8 cellular contexts compared by ENCODE assay signal in the genomic region with DNA sequence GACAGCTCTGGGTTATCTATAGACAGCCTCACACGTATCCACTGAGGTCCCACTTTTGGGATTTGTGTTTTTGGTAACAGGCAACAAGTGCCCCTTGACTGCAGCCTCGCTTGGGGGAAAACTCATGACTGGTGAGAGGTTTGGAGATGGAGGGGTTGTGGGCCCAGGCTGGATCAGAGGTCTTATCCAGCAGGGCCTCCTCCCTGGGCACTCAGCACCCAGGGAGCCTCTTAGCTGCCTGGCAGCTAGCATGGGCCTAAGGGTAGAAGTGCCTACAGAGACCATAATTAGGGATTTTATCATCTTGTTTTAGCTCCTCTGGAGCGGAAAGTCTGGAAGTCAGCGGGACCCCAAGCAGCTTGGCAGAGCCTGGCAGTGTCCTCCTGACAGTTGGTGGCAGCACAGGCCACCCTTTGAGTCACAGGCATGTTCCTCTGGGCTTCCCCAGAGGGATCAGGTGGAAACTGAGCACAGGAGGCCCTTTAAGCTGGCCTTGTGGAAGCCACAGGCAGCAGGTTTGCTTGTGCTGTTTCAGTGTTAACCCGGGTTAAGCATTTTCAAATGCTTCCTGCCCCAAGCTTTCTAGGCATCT.
DNase-seq lines count a peak whose midpoint lies in the region; ATAC-seq, FAIRE-seq and TF ChIP-seq lines count a peak whose summit lies in the region.

No MANE protein-coding gene starts in this region.

- H3K9me3 Mint-ChIP-seq in progenitor cell of endocrine pancreas (ENCODE audit: low read depth), result no peaks in the 10 kb centered on the region

- ATAC-seq in HG03097 (IDR thresholded peaks at IDR 0.05; ENCODE audit: low FRiP score, unreplicated experiment), result peak; percentile 88

- peaks cover 7% of the 10 kb centered on the region for H3K27me3 Mint-ChIP-seq in progenitor cell of endocrine pancreas

- DNase-seq in D721Med (ENCODE audit: insufficient read length, low spot score) (no peak), GM19238 (ENCODE audit: insufficient read length, low spot score) (peak; percentile 35), NCI-H82 (lab: John Stamatoyannopoulos, UW) (peak; percentile 70), erythroblast (lab: John Stamatoyannopoulos, UW) (peak; percentile 12 to 14), progenitor cell of endocrine pancreas (ENCODE audit: low spot score, unreplicated experiment) (no peak), coronary artery (ENCODE audit: low spot score) (no peak), KG1 (lab: John Stamatoyannopoulos, UW) (no peak)

- H3K27ac ChIP-seq in coronary artery, result no peak overlapping the region

- no peak for FAIRE-seq in D721Med (lab: Jason Lieb, UNC)

- no peak overlapping the region for H3K27ac Mint-ChIP-seq in progenitor cell of endocrine pancreas

- H3K4me3 Mint-ChIP-seq in progenitor cell of endocrine pancreas (ENCODE audit: low read depth), result no peak overlapping the region

- TF ChIP-seq CTCF in D721Med (IDR thresholded peaks at IDR 0.05; ENCODE audit: insufficient read depth, missing control alignments), result peak; percentile 47
- TF ChIP-seq CTCF in progenitor cell of endocrine pancreas (IDR thresholded peaks at IDR 0.05; ENCODE audit: unreplicated experiment), result peak; percentile 34
- TF ChIP-seq CTCF in coronary artery (IDR thresholded peaks at IDR 0.05), result no peak

- H3K4me3 ChIP-seq in coronary artery, result no peak overlapping the region

- no peak for TF ChIP-seq POLR2A in erythroblast (IDR thresholded peaks at IDR 0.05; ENCODE audit: low read length)

- H3K36me3 Mint-ChIP-seq in progenitor cell of endocrine pancreas (ENCODE audit: insufficient read depth), result no peaks in the 10 kb centered on the region

- no peaks in the 10 kb centered on the region for H3K4me1 Mint-ChIP-seq in progenitor cell of endocrine pancreas (ENCODE audit: low read depth)

Comparison
In these comparisons a context has a peak if more than half of its experiments do, and no peak if none do; other contexts are left out.
1. DNase-seq: peak in GM19238 (single experiment), NCI-H82 (single experiment) and erythroblast (2 of 2); none in D721Med (single experiment), progenitor cell of endocrine pancreas (single experiment), coronary artery (single experiment) and KG1 (single experiment).